24 cellular contexts compared by ENCODE assay signal in the genomic region with DNA sequence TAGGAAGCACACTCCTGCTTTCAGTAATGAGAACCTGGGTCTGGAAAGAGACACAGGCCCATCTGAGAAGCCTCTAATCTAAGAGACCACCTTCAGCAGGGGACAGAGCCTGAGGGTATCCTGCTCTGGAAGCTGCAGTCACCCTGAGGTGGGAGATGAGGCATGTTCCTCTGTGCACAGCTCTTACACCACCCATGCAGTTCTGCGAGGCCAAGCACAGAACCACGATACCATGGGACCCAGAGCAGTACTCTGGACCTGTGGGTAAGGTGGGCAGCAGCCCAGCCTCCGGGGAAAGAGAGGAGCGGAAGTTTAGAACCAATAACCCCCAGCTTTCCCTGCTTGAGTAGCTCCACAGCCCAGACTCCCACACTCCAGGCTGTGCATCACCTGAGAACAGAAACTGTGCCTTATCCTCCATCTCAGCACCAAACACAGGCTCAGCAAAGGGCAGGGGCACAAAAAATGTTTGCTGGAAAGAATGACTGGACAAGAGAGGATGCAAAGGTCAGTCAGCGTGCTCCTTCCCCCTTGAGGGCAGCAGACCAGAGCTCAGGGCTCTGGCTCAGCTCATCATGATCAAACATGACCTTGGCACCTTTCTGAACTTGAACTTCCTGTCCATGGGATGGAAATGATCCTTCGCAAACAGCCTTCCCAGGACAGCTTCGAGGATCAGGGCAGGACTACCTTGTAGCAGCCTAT. TPM values are rescaled to one million over a fixed set of nuclear protein-coding genes. Genes with fewer than 3 reads are reported as not detected.
A peak's percentile ranks its signal among the peaks of the same experiment; 100 is the strongest.
DNase-seq lines count a peak whose midpoint lies in the region; ATAC-seq, FAIRE-seq and TF ChIP-seq lines count a peak whose summit lies in the region.
"Had no signal": no experiment of that assay in that cellular context is flagged by ENCODE, and none has a peak within 500 bp of the region (broad histone marks: within the 10 kb centered on the region; RNA-seq: fewer than 3 reads in every experiment).

No MANE protein-coding gene starts in this region.

- WGBS in A549 (ENCODE audit: missing lambda C conversion rate): 66% methylated on average over 7 of the region's 7 CpGs
- 0% methylated on average over 2 of the region's 7 CpGs for WGBS in HepG2 (ENCODE audit: low lambda C conversion rate)

- H3K4me1 ChIP-seq in A549: peaks cover 9% of the 10 kb centered on the region
- H3K4me1 ChIP-seq in GM23338 (ENCODE audit: insufficient read depth): peaks cover 17% of the 10 kb centered on the region
- H3K4me1 ChIP-seq in HepG2 (ENCODE audit: insufficient read depth, low read length): peaks cover 33% of the 10 kb centered on the region
- H3K4me1 ChIP-seq: breast epithelium had no signal

- H3K27ac Mint-ChIP-seq in GM23338: peak overlapping the region; percentile 89
- peak overlapping the region; percentile 36 for H3K27ac Mint-ChIP-seq in activated T-helper 17 cell treated with anti-CD3 and anti-CD28 coated beads, Interleukin-2, amount 50 U/mL, for 72 hours
- H3K27ac Mint-ChIP-seq: CD4-positive, alpha-beta memory T cell had no signal

- no TSS peak for BruUV-seq in HepG2 (replicated peaks; lab: Mats Ljungman, UMichigan)

- H3K9me3 Mint-ChIP-seq in GM23338: no peaks in the 10 kb centered on the region; the same call in 1 of the 3 replicates
- H3K9me3 Mint-ChIP-seq in activated T-helper 17 cell treated with anti-CD3 and anti-CD28 coated beads, Interleukin-2, amount 50 U/mL, for 72 hours: no peaks in the 10 kb centered on the region
- H3K9me3 Mint-ChIP-seq: CD4-positive, alpha-beta memory T cell; immature natural killer cell had no signal

- H3K79me2 ChIP-seq in GM23338 (replicated peaks; ENCODE audit: insufficient read depth): peaks cover 19% of the 10 kb centered on the region
- H3K79me2 ChIP-seq in HepG2 (ENCODE audit: insufficient read depth, low read length): no peaks in the 10 kb centered on the region

- peak overlapping the region; percentile 47; the same call in 1 of the 3 replicates for H3K4me3 Mint-ChIP-seq in GM23338
- no peak overlapping the region for H3K4me3 Mint-ChIP-seq in activated T-helper 17 cell treated with anti-CD3 and anti-CD28 coated beads, Interleukin-2, amount 50 U/mL, for 72 hours
- H3K4me3 Mint-ChIP-seq: immature natural killer cell had no signal

- TF ChIP-seq CTCF in A549 (IDR thresholded peaks at IDR 0.05): no peak
- no peak for TF ChIP-seq CTCF in GM23338 (conservative IDR thresholded peaks at IDR 0.05; ENCODE audit: low read depth in 2 of 2)
- peak; percentile 28; the same call in 1 of the 2 replicates for TF ChIP-seq CTCF in HepG2 (CRISPR knock-in tag; IDR thresholded peaks at IDR 0.05)
- TF ChIP-seq CTCF in coronary artery (IDR thresholded peaks at IDR 0.05): no peak

- H3K27me3 Mint-ChIP-seq in GM23338 (ENCODE audit: insufficient read depth, low read depth, poor library complexity): peaks cover 28% of the 10 kb centered on the region
- peaks cover 4% of the 10 kb centered on the region for H3K27me3 Mint-ChIP-seq in activated T-helper 17 cell treated with anti-CD3 and anti-CD28 coated beads, Interleukin-2, amount 50 U/mL, for 72 hours

- intact Hi-C loops in HepG2 (cut with micrococcal nuclease; ENCODE audit: unreplicated experiment): loop anchor here (5.0 kb wide), 1 partner anchor 160 kb away; no protein-coding TSS in a partner anchor

- H3K27ac ChIP-seq in A549 (peak overlapping the region in 1 of 2 experiments; percentile 27; a peak in 1 of 6 replicates), GM23338 (ENCODE audit: low read depth) (peak overlapping the region; percentile 86), HepG2 (ENCODE audit: extremely low read length, insufficient read depth, low read length) (no peak overlapping the region), coronary artery (no peak overlapping the region)
- H3K27ac ChIP-seq: breast epithelium had no signal

- H3K9ac ChIP-seq in HepG2 (ENCODE audit: insufficient read depth, low read depth, low read length): no peak overlapping the region

- in situ Hi-C loops in HepG2 (cut with HindIII; ENCODE audit: extremely low pct_ligation_motif_present, low pct_unique_long_range_greater_than_20kb): loop anchor here (5.0 kb wide), 1 partner anchor 80 kb away; no protein-coding TSS in a partner anchor

- no peaks in the 10 kb centered on the region for H3K9me3 ChIP-seq in A549
- H3K9me3 ChIP-seq in HepG2 (ENCODE audit: low read length): no peaks in the 10 kb centered on the region
- H3K9me3 ChIP-seq: breast epithelium, MG63 had no signal

- H3K4me3 ChIP-seq in A549 (no peak overlapping the region), GM23338 (peak overlapping the region; percentile 34; the same call in 1 of the 2 replicates), HepG2 (replicated peaks in 1 of 3; ENCODE audit: insufficient read depth in 1 of 3, low read depth in 2 of 3, low read length in 3 of 3) (peak overlapping the region in 1 of 3 experiments; percentile 21; a peak in 2 of 6 replicates), coronary artery (no peak overlapping the region)
- H3K4me3 ChIP-seq: breast epithelium, lung, MG63 had no signal

- H3K4me1 Mint-ChIP-seq in GM23338: peaks cover 23% of the 10 kb centered on the region
- H3K4me1 Mint-ChIP-seq in activated T-helper 17 cell treated with anti-CD3 and anti-CD28 coated beads, Interleukin-2, amount 50 U/mL, for 72 hours: peaks cover 11% of the 10 kb centered on the region

- FAIRE-seq in A549 (lab: Jason Lieb, UNC): no peak
- FAIRE-seq in HepG2 (lab: Jason Lieb, UNC): peak; percentile 96
- FAIRE-seq: endometrium, HTR-8/SVneo had no signal

- POLR2A ChIA-PET in A549 (lab: Yijun Ruan, JAX) (interaction anchor here (0.7 kb wide), 1 partner anchor 101 kb away, joined by 9 read pairs; no protein-coding TSS in a partner anchor), HepG2 (lab: Yijun Ruan, JAX) (interaction anchor here (0.8 to 1.5 kb wide), 4 partner anchors 78 to 162 kb away, joined by 3 to 8 read pairs (median 5); a partner anchor contains a TSS)

- TF ChIP-seq EP300 in A549 (IDR thresholded peaks at IDR 0.05) (no peak), HepG2 (IDR thresholded peaks at IDR 0.05; ENCODE audit: low read depth in 2 of 2, low read length in 2 of 2) (peak; percentile 18 to 54; a peak in 1 of 4 replicates), HepG2 (CRISPR knock-in tag; IDR thresholded peaks at IDR 0.05; ENCODE audit: borderline replicate concordance) (0 out of 2 replicates have a peak, but pooled peaks have one; percentile 34)

- H3K9me2 ChIP-seq in GM23338 (ENCODE audit: insufficient read depth): no peaks in the 10 kb centered on the region

- H2AFZ ChIP-seq in GM23338 (no peak overlapping the region), HepG2 (ENCODE audit: low read length) (no peak overlapping the region)

- H3K36me3 ChIP-seq in GM23338 (ENCODE audit: insufficient read depth) (peaks cover 40% of the 10 kb centered on the region), HepG2 (replicated peaks in 1 of 2; ENCODE audit: control insufficient read depth in 1 of 2, insufficient read depth in 2 of 2, low read length in 2 of 2) (no peaks in the 10 kb centered on the region)
- H3K36me3 ChIP-seq: breast epithelium, MG63 had no signal

- peak in 1 of 2 experiments; percentile 10; a peak in 3 of 6 replicates for ATAC-seq in A549
- ATAC-seq in GM23338: peak; percentile 3; the same call in 2 of the 3 replicates
- no peak for ATAC-seq in activated T-helper 17 cell treated with anti-CD3 and anti-CD28 coated beads, Interleukin-2, amount 50 U/mL, for 72 hours (replicated peaks)
- ATAC-seq in HepG2: peak; percentile 62
- ATAC-seq: PC-3 had no signal

- peaks cover 16% of the 10 kb centered on the region for H4K20me1 ChIP-seq in GM23338 (replicated peaks; ENCODE audit: insufficient read depth)
- H4K20me1 ChIP-seq in HepG2 (ENCODE audit: insufficient read depth, low read length): peaks cover 7% of the 10 kb centered on the region; the same call in 1 of the 2 replicates

- H3K27me3 ChIP-seq in GM23338 (ENCODE audit: insufficient read depth) (no peaks in the 10 kb centered on the region), HepG2 (ENCODE audit: control insufficient read depth in 1 of 2, insufficient read depth in 2 of 2, low read length in 2 of 2) (peaks cover 0 to 19% of the 10 kb centered on the region in 2 experiments; a peak in 2 of 5 replicates)
- H3K27me3 ChIP-seq: breast epithelium, MG63 had no signal

- H3K36me3 Mint-ChIP-seq in GM23338 (ENCODE audit: low read depth): peaks cover 85% of the 10 kb centered on the region
- H3K36me3 Mint-ChIP-seq in activated T-helper 17 cell treated with anti-CD3 and anti-CD28 coated beads, Interleukin-2, amount 50 U/mL, for 72 hours (ENCODE audit: low read depth): no peaks in the 10 kb centered on the region
- H3K36me3 Mint-ChIP-seq: CD4-positive, alpha-beta memory T cell; immature natural killer cell had no signal

- TF ChIP-seq RAD21 in A549 (conservative IDR thresholded peaks at IDR 0.05 in 1 of 2, IDR thresholded peaks at IDR 0.05 in 1 of 2) (no peak), HepG2 (CRISPR knock-in tag; IDR thresholded peaks at IDR 0.05) (no peak)

- TF ChIP-seq POLR2A in A549 (IDR thresholded peaks at IDR 0.05; ENCODE audit: low read length): no peak
- TF ChIP-seq POLR2A in HepG2 (IDR thresholded peaks at IDR 0.05; ENCODE audit: insufficient read depth in 1 of 2, low read depth in 2 of 2, low read length in 2 of 2): no peak

- H3F3A ChIP-seq in GM23338 (replicated peaks; ENCODE audit: low read depth): peaks cover 60% of the 10 kb centered on the region

- CTCF ChIA-PET in A549 (lab: Yijun Ruan, JAX) (interaction anchor here (0.6 to 44.5 kb wide), 29 partner anchors 9 to 349 kb away, joined by 3 to 1052 read pairs (median 7); no protein-coding TSS in a partner anchor), HepG2 (lab: Yijun Ruan, JAX; ENCODE audit: low intra/inter-chr PET ratio, low total read pairs) (interaction anchor here (0.9 to 2.9 kb wide), 4 partner anchors 77 to 301 kb away, joined by 4 to 46 read pairs (median 12); no protein-coding TSS in a partner anchor)

- DNase-seq in A549 (ENCODE audit: low read depth in 1 of 2, low spot score in 1 of 2) (peak in 1 of 2 experiments; percentile 50), GM23338 (ENCODE audit: low spot score) (no peak), HepG2 (ENCODE audit: low spot score) (peak; percentile 85), coronary artery (ENCODE audit: low spot score) (no peak), COR-L47 (lab: John Stamatoyannopoulos, UW) (no peak)
- no peak for DNase-seq in activated naive CD4-positive, alpha-beta T cell treated with anti-CD3 and anti-CD28 coated beads, Interleukin-2, amount 50 U/mL, for 16 hours
- DNase-seq in stimulated activated CD4-positive, alpha-beta T cell treated with anti-CD3 and anti-CD28 coated beads, Interleukin-4, amount 100 ng/mL, for 4 hours: no peak
- DNase-seq: activated CD4-positive, alpha-beta T cell treated with anti-CD3 and anti-CD28 coated beads, Interleukin-2, amount 50 U/mL, for 1 hour; activated effector memory CD4-positive, alpha-beta T cell treated with Interleukin-2 at 50 U/mL for 16 hours; CD4-positive, alpha-beta memory T cell; cortex of kidney; DMS153; immature natural killer cell; MG63; NCI-H146; NCI-H774; PC-3; SIG-M5; T-helper 1 cell had no signal

- H3K4me2 ChIP-seq in A549 (peak overlapping the region; percentile 28), GM23338 (peak overlapping the region; percentile 73), HepG2 (ENCODE audit: low read depth, low read length) (peak overlapping the region; percentile 58)

RNA-seq across cellular contexts. Expression of a gene that starts 43.1 kb away (rescaled TPM):
- polyA plus RNA-seq in A549 (2011; rRNA removed) (3.0 and 3.5 TPM in 2 replicates), A549 (2017; fragmentation: RNase III; extraction: RNeasy Plus Mini Kit Qiagen cat#74134 plus additional on column Dnase treatment) (7.8 to 8.7 TPM (median 8.7 TPM) in 3 replicates), GM23338 (2016; fragmentation: Nextera tagmentation; extraction: Ambion mirVana) (171 and 179 TPM in 2 replicates), HepG2 (2011; rRNA removed) (0.08 and 0.16 TPM in 2 replicates)
- polyA plus RNA-seq in A549 (2012; cell fraction: cytosol; rRNA removed): 8.8 and 11.4 TPM in 2 replicates
- polyA plus RNA-seq in A549 (2012; cell fraction: nucleus; rRNA removed): 8.7 and 9.5 TPM in 2 replicates
- 3.3 and 4.4 TPM in 2 replicates for polyA minus RNA-seq in A549 (2011; rRNA and poly(A)+ RNA removed)
- total RNA-seq in GM23338 (2014; rRNA removed; shearing (Covaris generic)): 36.9 and 53.3 TPM in 2 replicates
- not detected for total RNA-seq in activated T-helper 17 cell treated with anti-CD3 and anti-CD28 coated beads, Interleukin-2, amount 50 U/mL, for 72 hours
- not detected in 2 replicates for total RNA-seq in HepG2 (2016; rRNA removed; fragmentation: Illumina TruSeq; extraction: Trizol)
- total RNA-seq in HepG2 (2016; cell fraction: cytosol; rRNA removed; fragmentation: Illumina TruSeq; extraction: Trizol; ENCODE audit: low read depth): not detected in 2 replicates
- not detected in 2 replicates for total RNA-seq in HepG2 (2016; cell fraction: insoluble cytoplasmic fraction; rRNA removed; fragmentation: Illumina TruSeq; extraction: Trizol)
- total RNA-seq in HepG2 (2016; cell fraction: membrane; rRNA removed; fragmentation: Illumina TruSeq; extraction: Trizol): 0.12 TPM in 1 of 2 replicates, not detected in the other
- total RNA-seq in HepG2 (2016; cell fraction: nucleus; rRNA removed; fragmentation: Illumina TruSeq; extraction: Trizol): not detected in 2 replicates
- 0.08 and 0.10 TPM in 2 replicates for polyA plus RNA-seq in HepG2 (2011; cell fraction: cytosol; rRNA removed)
- 0.14 and 0.26 TPM in 2 replicates for polyA plus RNA-seq in HepG2 (2011; cell fraction: nucleus; rRNA removed)
- 0.08 and 0.44 TPM in 2 replicates for polyA plus RNA-seq in HepG2 (2012)
- 0.72 and 1.0 TPM in 2 replicates for polyA plus RNA-seq in HepG2 (2016; cell fraction: cytosol; fragmentation: Illumina TruSeq; extraction: Trizol; ENCODE audit: low read depth)
- 0.46 and 0.60 TPM in 2 replicates for polyA plus RNA-seq in HepG2 (2016; cell fraction: insoluble cytoplasmic fraction; fragmentation: Illumina TruSeq; extraction: Trizol; ENCODE audit: low read depth)
- 1.2 and 1.5 TPM in 2 replicates for polyA plus RNA-seq in HepG2 (2016; cell fraction: membrane; fragmentation: Illumina TruSeq; extraction: Trizol; ENCODE audit: low read depth)
- 0.52 and 0.70 TPM in 2 replicates for polyA plus RNA-seq in HepG2 (2016; cell fraction: nucleus; fragmentation: Illumina TruSeq; extraction: Trizol; ENCODE audit: insufficient read depth, low read depth)
- polyA minus RNA-seq in HepG2 (2011; rRNA and poly(A)+ RNA removed; ENCODE audit: low replicate concordance): 0.10 and 0.94 TPM in 2 replicates
- not detected in 2 replicates for polyA minus RNA-seq in HepG2 (2011; cell fraction: cytosol; rRNA and poly(A)+ RNA removed)
- not detected in 2 replicates for polyA minus RNA-seq in HepG2 (2011; cell fraction: nucleus; rRNA and poly(A)+ RNA removed)
- total RNA-seq: CD4-positive, alpha-beta memory T cell; PC-3 had no signal
- polyA plus RNA-seq: CD4-positive, alpha-beta memory T cell had no signal

Comparison
In these comparisons a context has a peak if more than half of its experiments do, and no peak if none do; other contexts are left out.
1. RNA of a gene that starts 43.1 kb away (total RNA-seq): 36.9 to 53.3 TPM in GM23338; 0.12 TPM in HepG2 and not detected in activated T-helper 17 cell treated with anti-CD3 and anti-CD28 coated beads, Interleukin-2, amount 50 U/mL, for 72 hours; every median in the first group is over 10 times any median in the second.
2. Peak in every context shown above with its lines, with median percentiles within 50 percentile points of each other: H3K4me2 ChIP-seq.